Comparison of ENCODE assay signal across 8 cellular contexts in the genomic region with DNA sequence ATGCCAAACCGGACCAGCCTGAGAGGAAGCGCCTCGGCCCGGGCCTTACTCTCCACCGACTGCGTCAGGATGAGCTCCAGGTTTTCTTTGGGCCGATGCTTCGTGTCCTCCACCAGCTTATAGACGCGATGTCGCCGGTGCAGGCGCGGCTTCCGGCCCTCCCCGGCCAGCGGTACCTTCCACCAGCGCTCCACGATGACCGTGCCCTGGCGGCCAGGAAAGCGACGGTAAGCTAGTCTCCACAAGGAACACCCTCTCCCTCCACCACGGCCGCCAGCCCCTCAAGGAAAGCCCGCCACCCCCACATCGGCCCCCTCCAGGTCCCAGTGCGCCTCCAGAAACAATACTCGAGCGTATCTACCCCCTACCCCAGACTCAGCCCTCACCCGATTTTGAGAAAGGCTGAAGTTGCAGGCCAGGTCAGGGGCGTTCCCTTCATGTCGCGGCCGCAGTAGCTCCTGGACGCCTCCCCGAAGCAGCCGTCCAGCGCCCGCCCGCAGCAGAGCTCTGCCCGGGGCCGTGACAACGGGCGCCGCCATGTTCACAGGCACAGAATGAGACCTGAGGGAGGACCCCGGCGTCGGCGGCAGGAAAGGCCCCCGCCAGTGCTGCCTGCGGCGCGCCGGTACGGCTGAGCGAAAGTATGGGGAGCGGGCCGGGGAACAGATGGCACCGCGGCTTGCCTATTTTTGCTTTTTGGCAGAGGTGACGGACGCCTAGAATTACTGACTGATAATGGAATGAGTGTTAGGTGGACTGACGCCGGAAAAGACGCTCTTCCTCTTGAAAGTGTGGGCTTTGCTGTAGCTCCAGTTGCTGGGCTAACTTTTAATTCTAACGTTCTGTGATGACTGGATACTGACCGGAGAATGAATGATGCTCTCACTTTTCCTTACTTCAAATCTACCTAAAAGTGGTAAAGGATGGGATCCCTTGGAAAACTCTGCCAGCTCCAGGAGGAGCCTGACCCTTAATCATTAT. TPM values are rescaled to one million over a fixed set of nuclear protein-coding genes. Genes with fewer than 3 reads are reported as not detected.
DNase-seq lines count a peak whose midpoint lies in the region; ATAC-seq and TF ChIP-seq lines count a peak whose summit lies in the region.

A gene (minus strand): TSS at position 556 of the 981 bp plus-strand sequence. CDS start 17 bp downstream, at position 539.

- H3K4me1 Mint-ChIP-seq in activated CD4-positive, alpha-beta T cell treated with anti-CD3 and anti-CD28 coated beads, Interleukin-2, amount 10 ng/mL, durations not matched to agents 24 days and 14 days = peaks cover 22% of the 10 kb centered on the region

- H3K36me3 Mint-ChIP-seq in activated CD4-positive, alpha-beta T cell treated with anti-CD3 and anti-CD28 coated beads, Interleukin-2, amount 10 ng/mL, durations not matched to agents 24 days and 14 days (ENCODE audit: low read depth) = peaks cover 35% of the 10 kb centered on the region

- H3K27ac ChIP-seq in coronary artery = peak within 1 kb of the TSS; percentile 85 to 96
- peak within 1 kb of the TSS; percentile 91 for H3K27ac ChIP-seq in layer of hippocampus (ENCODE audit: low read depth, low read length)

- H3K27me3 Mint-ChIP-seq in activated CD4-positive, alpha-beta T cell treated with anti-CD3 and anti-CD28 coated beads, Interleukin-2, amount 10 ng/mL, durations not matched to agents 24 days and 14 days = no peaks in the 10 kb centered on the region

- intact Hi-C loops in activated CD4-positive, alpha-beta T cell treated with anti-CD3 and anti-CD28 coated beads, Interleukin-2, amount 10 ng/mL, durations not matched to agents 24 days and 14 days (cut with micrococcal nuclease) = loop anchor here (1.0 kb wide), 2 partner anchors 27 to 76 kb away; a partner anchor contains a TSS

- H3K9me3 Mint-ChIP-seq in activated CD4-positive, alpha-beta T cell treated with anti-CD3 and anti-CD28 coated beads, Interleukin-2, amount 10 ng/mL, durations not matched to agents 24 days and 14 days = no peaks in the 10 kb centered on the region

- H3K4me3 ChIP-seq in AG10803 (ENCODE audit: low read length) (peak within 1 kb of the TSS; percentile 84), coronary artery (peak within 1 kb of the TSS; percentile 96)

- peak; percentile 74 for DNase-seq in AG10803 (ENCODE audit: low read depth)
- DNase-seq in NCI-H526 (lab: John Stamatoyannopoulos, UW) = peak; percentile 84 to 99
- peak; percentile 96 for DNase-seq in activated CD4-positive, alpha-beta T cell treated with anti-CD3 and anti-CD28 coated beads, Interleukin-2, amount 10 ng/mL, durations not matched to agents 24 days and 14 days
- DNase-seq in coronary artery (ENCODE audit: low spot score) = peak; percentile 80
- DNase-seq in stimulated activated CD4-positive, alpha-beta T cell treated with anti-CD3 and anti-CD28 coated beads, Interleukin-1b, Interleukin-23, amount 100 ng/mL, for 24 hours (ENCODE audit: low read depth in 4 of 4, low spot score in 1 of 4) = peak; percentile 66 to 82 (median 78)

- H3K27ac Mint-ChIP-seq in activated CD4-positive, alpha-beta T cell treated with anti-CD3 and anti-CD28 coated beads, Interleukin-2, amount 10 ng/mL, durations not matched to agents 24 days and 14 days = peak within 1 kb of the TSS; percentile 90

- TF ChIP-seq POLR2A in GM19099 (IDR thresholded peaks at IDR 0.05; ENCODE audit: extremely low read depth, insufficient read length, low read depth) = peak; percentile 84

- ATAC-seq in HG03442 (IDR thresholded peaks at IDR 0.05; ENCODE audit: unreplicated experiment) = peak; percentile 91

- H3K4me3 Mint-ChIP-seq in activated CD4-positive, alpha-beta T cell treated with anti-CD3 and anti-CD28 coated beads, Interleukin-2, amount 10 ng/mL, durations not matched to agents 24 days and 14 days = peak within 1 kb of the TSS; percentile 91

- TF ChIP-seq CTCF in AG10803 (conservative IDR thresholded peaks at IDR 0.05; ENCODE audit: low read length) (no peak), coronary artery (IDR thresholded peaks at IDR 0.05) (no peak)

- no peaks in the 10 kb centered on the region for H3K27me3 ChIP-seq in layer of hippocampus (ENCODE audit: control insufficient read depth, insufficient read depth, low read length)

RNA-seq across cellular contexts. Expression of the gene that starts here (rescaled TPM):
- 136 TPM in 2 replicates for total RNA-seq in activated CD4-positive, alpha-beta T cell treated with anti-CD3 and anti-CD28 coated beads, Interleukin-2, amount 10 ng/mL, durations not matched to agents 24 days and 14 days

Comparison
In these comparisons a context has a peak if more than half of its experiments do, and no peak if none do; other contexts are left out.
1. Peak in every context shown above with its lines: DNase-seq, ATAC-seq, H3K4me3 ChIP-seq and H3K27ac ChIP-seq.